ENCODE assay signal across 16 cellular contexts in genomic region chr13:63690672-63691071, GRCh38.
DNase-seq lines count a peak whose midpoint lies in the region; ATAC-seq and TF ChIP-seq lines count a peak whose summit lies in the region.
"Had no signal": no experiment of that assay in that cellular context is flagged by ENCODE, and none has a peak within 500 bp of the region (broad histone marks: within the 10 kb centered on the region; RNA-seq: fewer than 3 reads in every experiment).

No MANE protein-coding gene starts in this region.

- TF ChIP-seq POLR2A in IMR-90 (IDR thresholded peaks at IDR 0.05; ENCODE audit: low read depth, low read length): no peak
- no peak for TF ChIP-seq POLR2A in NB4 (IDR thresholded peaks at IDR 0.05; ENCODE audit: extremely low read depth, insufficient read length)

- dilution Hi-C loops in IMR-90 (cut with HindIII; ENCODE audit: low sequenced_read_pairs, unreplicated experiment): no loop called here

- peaks cover 7% of the 10 kb centered on the region for H3K4me1 Mint-ChIP-seq in glutamatergic neuron (ENCODE audit: low read depth, unreplicated experiment)
- H3K4me1 Mint-ChIP-seq: CD4-positive, CD25-positive, alpha-beta regulatory T cell had no signal

- peak overlapping the region; percentile 49; the same call in 1 of the 2 replicates for H3K18ac ChIP-seq in IMR-90 (ENCODE audit: low read depth, low read length)

- TF ChIP-seq CTCF in IMR-90 (conservative IDR thresholded peaks at IDR 0.05; ENCODE audit: low read depth, low read length) (no peak), NB4 (IDR thresholded peaks at IDR 0.05; ENCODE audit: low read depth, low read length) (no peak), glutamatergic neuron (IDR thresholded peaks at IDR 0.05; ENCODE audit: partially characterized antibody, unreplicated experiment) (no peak), hepatocyte (IDR thresholded peaks at IDR 0.05; ENCODE audit: poor library complexity) (no peak)

- H3K9me1 ChIP-seq in IMR-90 (ENCODE audit: insufficient read depth, low read length): 0 out of 2 replicates have a peak, but pooled peaks cover 2% of the 10 kb centered on the region

- no peak overlapping the region for H2AK5ac ChIP-seq in IMR-90 (ENCODE audit: low read depth, low read length)

- no peak overlapping the region for H3K4ac ChIP-seq in IMR-90 (ENCODE audit: low read depth, low read length)

- H3K4me1 ChIP-seq in IMR-90 (ENCODE audit: control insufficient read depth, insufficient read depth, low read length): peaks cover 2% of the 10 kb centered on the region
- no peaks in the 10 kb centered on the region for H3K4me1 ChIP-seq in hepatocyte (ENCODE audit: insufficient read depth)
- H3K4me1 ChIP-seq: Caco-2 had no signal

- no peak for TF ChIP-seq RAD21 in IMR-90 (IDR thresholded peaks at IDR 0.05; ENCODE audit: low read length)

- no peaks in the 10 kb centered on the region for H3K9me2 ChIP-seq in hepatocyte (replicated peaks; ENCODE audit: insufficient read depth)

- no peak overlapping the region for H3K14ac ChIP-seq in IMR-90 (replicated peaks; ENCODE audit: low read depth, low read length)

- H3K27me3 ChIP-seq in IMR-90 (ENCODE audit: control insufficient read depth, insufficient read depth, low read length) (no peaks in the 10 kb centered on the region), hepatocyte (no peaks in the 10 kb centered on the region)

- no peak overlapping the region for H3K4me2 ChIP-seq in IMR-90 (ENCODE audit: low read depth, low read length)
- no peak overlapping the region for H3K4me2 ChIP-seq in hepatocyte

- no TSS peak for BruUV-seq in IMR-90 (replicated peaks; lab: Mats Ljungman, UMichigan)

- H2AFZ ChIP-seq in IMR-90 (replicated peaks; ENCODE audit: low read length, poor library complexity) (no peak overlapping the region), hepatocyte (no peak overlapping the region)

- peak; percentile 26 for DNase-seq in IMR-90
- peak; percentile 18 for DNase-seq in NB4 (ENCODE audit: low read depth)
- no peak for DNase-seq in glutamatergic neuron
- DNase-seq in left colon: no peak
- no peak for DNase-seq in hepatocyte (ENCODE audit: low spot score)
- no peak for DNase-seq in cardiac septum (ENCODE audit: low spot score)
- DNase-seq: Caco-2; CD4-positive, CD25-positive, alpha-beta regulatory T cell; DMS153; H7; NCI-H1436; NCI-H2029 treated with DMSO at 0.1 percent for 48 hours; NCI-H510A; SHP77 had no signal

- no peak overlapping the region for H2BK20ac ChIP-seq in IMR-90 (ENCODE audit: low read depth, low read length)

- no peak overlapping the region for H3K27ac ChIP-seq in IMR-90 (ENCODE audit: insufficient read depth, low read length)
- H3K27ac ChIP-seq in hepatocyte: no peak overlapping the region

- H3K56ac ChIP-seq in IMR-90 (ENCODE audit: extremely low read depth, insufficient read depth, low read length): no peak overlapping the region

- H4K91ac ChIP-seq in IMR-90 (ENCODE audit: insufficient read depth, low read depth, low read length): no peak overlapping the region

- no peak overlapping the region for H2BK5ac ChIP-seq in IMR-90 (ENCODE audit: low read depth, low read length, poor library complexity, severe bottlenecking)

- H3K4me3 ChIP-seq in IMR-90 (ENCODE audit: insufficient read depth, low read depth, low read length) (no peak overlapping the region), NB4 (ENCODE audit: low read depth, low read length) (no peak overlapping the region), hepatocyte (no peak overlapping the region)

- peaks cover 4% of the 10 kb centered on the region for H3K36me3 Mint-ChIP-seq in glutamatergic neuron (ENCODE audit: unreplicated experiment)
- H3K36me3 Mint-ChIP-seq: CD4-positive, CD25-positive, alpha-beta regulatory T cell had no signal

- H3K36me3 ChIP-seq in IMR-90 (ENCODE audit: control insufficient read depth, insufficient read depth, low read length) (no peaks in the 10 kb centered on the region), hepatocyte (replicated peaks; ENCODE audit: insufficient read depth, low read depth) (no peaks in the 10 kb centered on the region)

- H3K4me3 Mint-ChIP-seq in glutamatergic neuron (ENCODE audit: unreplicated experiment): no peak overlapping the region
- H3K4me3 Mint-ChIP-seq: CD4-positive, CD25-positive, alpha-beta regulatory T cell had no signal

- 0 out of 3 replicates have a peak overlapping the region, but pooled peaks have one; percentile 20 for H2BK15ac ChIP-seq in IMR-90 (ENCODE audit: low read depth, low read length)

- no peaks in the 10 kb centered on the region for H3K79me2 ChIP-seq in hepatocyte

- peaks cover 3% of the 10 kb centered on the region for H3K27me3 Mint-ChIP-seq in glutamatergic neuron (ENCODE audit: unreplicated experiment)
- H3K27me3 Mint-ChIP-seq: CD4-positive, CD25-positive, alpha-beta regulatory T cell had no signal

- H3K79me1 ChIP-seq in IMR-90 (ENCODE audit: low read depth in 1 of 2, low read length in 2 of 2): no peaks in the 10 kb centered on the region

- H4K20me1 ChIP-seq in IMR-90 (ENCODE audit: insufficient read depth, low read length) (no peaks in the 10 kb centered on the region), hepatocyte (ENCODE audit: insufficient read depth, poor library complexity, severe bottlenecking) (no peaks in the 10 kb centered on the region)

- H2BK120ac ChIP-seq in IMR-90 (ENCODE audit: low read depth, low read length): no peak overlapping the region

- WGBS in IMR-90 (ENCODE audit: extremely low coverage in 2 of 2, insufficient read length in 1 of 2), 2 experiments: no CpG with 5 or more reads among the region's 5 CpGs
- 93% methylated on average over 5 of the region's 5 CpGs for WGBS in hepatocyte (ENCODE audit: low lambda C conversion rate, missing lambda C conversion rate)

- no peak overlapping the region for H3K9ac ChIP-seq in IMR-90 (ENCODE audit: low read depth, low read length)

- no peaks in the 10 kb centered on the region for H3K9me3 Mint-ChIP-seq in glutamatergic neuron (ENCODE audit: unreplicated experiment)

- intact Hi-C loops in IMR-90 (cut with micrococcal nuclease) (no loop called here), left colon (cut with DNase I, micrococcal nuclease) (no loop called here), cardiac septum (cut with DNase I) (no loop called here)

- peaks cover 3% of the 10 kb centered on the region for H3K9me3 ChIP-seq in IMR-90 (ENCODE audit: control insufficient read depth, insufficient read depth, low read length)
- no peaks in the 10 kb centered on the region for H3K9me3 ChIP-seq in hepatocyte (ENCODE audit: low read depth)
- H3K9me3 ChIP-seq: Caco-2 had no signal

- H4K8ac ChIP-seq in IMR-90 (ENCODE audit: low read depth in 2 of 2, low read length in 2 of 2): no peak overlapping the region

- no peak overlapping the region for H2AK9ac ChIP-seq in IMR-90 (replicated peaks; ENCODE audit: low read depth, low read length, poor library complexity)

- CTCF ChIA-PET in IMR-90 (lab: Yijun Ruan, JAX): no interaction called here

- peak overlapping the region; percentile 24 for H3K27ac Mint-ChIP-seq in glutamatergic neuron (ENCODE audit: unreplicated experiment)
- H3K27ac Mint-ChIP-seq: CD4-positive, CD25-positive, alpha-beta regulatory T cell had no signal

- H4K5ac ChIP-seq in IMR-90 (ENCODE audit: low read depth, low read length): peak overlapping the region; percentile 34; the same call in 1 of the 2 replicates

- in situ Hi-C loops in IMR-90 (cut with MboI; ENCODE audit: low sequenced_read_pairs): no loop called here

- H3K23ac ChIP-seq in IMR-90 (ENCODE audit: low read depth, low read length): no peak overlapping the region

- POLR2A ChIA-PET in IMR-90 (lab: Charles Lee; ENCODE audit: unreplicated experiment): no interaction called here

- ATAC-seq in IMR-90 (ENCODE audit: low read depth) (no peak), SK-N-SH treated with all-trans-retinoic acid at 6 μM for 48 hours (no peak; the same call in 2 of the 3 replicates), left colon (no peak)
- ATAC-seq: HepG2 had no signal

TF ChIP-seq in IMR-90, 13 proteins besides CTCF, POLR2A, EP300 and RAD21 (continues in another document):
- TF ChIP-seq RCOR1 (IDR thresholded peaks at IDR 0.05; ENCODE audit: insufficient replicate concordance, low read length): no peak
- no peak for TF ChIP-seq RFX5 (IDR thresholded peaks at IDR 0.05; ENCODE audit: low read depth, low read length)
- no peak for TF ChIP-seq MAZ (IDR thresholded peaks at IDR 0.05; ENCODE audit: borderline replicate concordance, low read depth, low read length)
- TF ChIP-seq FOS (IDR thresholded peaks at IDR 0.05; ENCODE audit: low read depth, low read length): no peak
- no peak for TF ChIP-seq CHD1 (IDR thresholded peaks at IDR 0.05; ENCODE audit: low read depth, low read length)
- no peak for TF ChIP-seq ELK1 (IDR thresholded peaks at IDR 0.05; ENCODE audit: borderline replicate concordance, low read depth, low read length)
- no peak for TF ChIP-seq MXI1 (IDR thresholded peaks at IDR 0.05; ENCODE audit: borderline replicate concordance, low read depth, low read length)

TF ChIP-seq in SK-N-SH treated with all-trans-retinoic acid at 6 μM for 48 hours, 23 proteins besides CTCF, POLR2A, EP300 and RAD21 (continues in another document):
- TF ChIP-seq ARNTL (CRISPR knock-in tag; IDR thresholded peaks at IDR 0.05; ENCODE audit: borderline replicate concordance, low read depth): no peak
- TF ChIP-seq RARB (CRISPR knock-in tag; IDR thresholded peaks at IDR 0.05): no peak
- peak; percentile 71 for TF ChIP-seq TSHZ2 (CRISPR knock-in tag; IDR thresholded peaks at IDR 0.05)
- TF ChIP-seq TCF4 (CRISPR knock-in tag; IDR thresholded peaks at IDR 0.05; ENCODE audit: borderline replicate concordance): peak; percentile 91

Comparison
In these comparisons a context has a peak if more than half of its experiments do, and no peak if none do; other contexts are left out.
1. DNase-seq: peak in IMR-90 (single experiment) and NB4 (single experiment); none in glutamatergic neuron (single experiment), left colon (0 of 2), hepatocyte (single experiment) and cardiac septum (single experiment).